ENCODE assay signal across 8 cellular contexts in genomic region chr16:87951550-87952538, GRCh38. TPM values are rescaled to one million over a fixed set of nuclear protein-coding genes. Genes with fewer than 3 reads are reported as not detected.
DNase-seq lines count a peak whose midpoint lies in the region; ATAC-seq and TF ChIP-seq lines count a peak whose summit lies in the region.

No MANE protein-coding gene starts in this region.

- DNase-seq in NCI-H2227 (lab: John Stamatoyannopoulos, UW; ENCODE audit: unreplicated experiment) = peak; percentile 55
- no peak for DNase-seq in NCI-H2227 treated with DMSO at 0.1 percent for 48 hours (lab: John Stamatoyannopoulos, UW)
- DNase-seq in SK-N-MC (ENCODE audit: low read depth, low spot score) = no peak
- DNase-seq in endothelial cell (ENCODE audit: low spot score) = no peak
- DNase-seq in natural killer cell = no peak
- DNase-seq in GF-D8 (lab: John Stamatoyannopoulos, UW) = no peak
- no peak for DNase-seq in epidermal melanocyte (ENCODE audit: insufficient read length, low spot score)

- H3K9me3 ChIP-seq in SK-N-MC (ENCODE audit: low read depth, low read length) = no peaks in the 10 kb centered on the region

- H3K4me3 ChIP-seq in SK-N-MC = peak overlapping the region; percentile 78

- H3K4me3 Mint-ChIP-seq in endothelial cell (ENCODE audit: unreplicated experiment) (peak overlapping the region; percentile 97), natural killer cell (peak overlapping the region; percentile 96)

- H3K36me3 Mint-ChIP-seq in endothelial cell (ENCODE audit: low read depth, unreplicated experiment) (peaks cover 6% of the 10 kb centered on the region), natural killer cell (no peaks in the 10 kb centered on the region)

- intact Hi-C loops in natural killer cell (cut with micrococcal nuclease) = loop anchor here (5.0 kb wide), 3 partner anchors 35 to 500 kb away; partner anchors contain the start of genes KLHDC4 and ZFPM1

- peak; percentile 9 for ATAC-seq in HG02642 (IDR thresholded peaks at IDR 0.05; ENCODE audit: poor library complexity, unreplicated experiment)
- no peak for ATAC-seq in natural killer cell

- TF ChIP-seq CTCF in endothelial cell (IDR thresholded peaks at IDR 0.05; ENCODE audit: unreplicated experiment) (no peak), natural killer cell (IDR thresholded peaks at IDR 0.05) (peak; percentile 17)

- H3K27ac ChIP-seq in SK-N-MC = peak overlapping the region; percentile 78

- peaks cover 6% of the 10 kb centered on the region; the same call in 1 of the 2 replicates for H3K36me3 ChIP-seq in SK-N-MC (ENCODE audit: insufficient read depth, low read length)

- H3K27ac Mint-ChIP-seq in endothelial cell (ENCODE audit: unreplicated experiment) = peak overlapping the region; percentile 97
- peak overlapping the region; percentile 96 to 98 for H3K27ac Mint-ChIP-seq in natural killer cell

- peak overlapping the region; percentile 93 for H3K9ac ChIP-seq in SK-N-MC (ENCODE audit: insufficient read length)

- H3K27me3 Mint-ChIP-seq in endothelial cell (ENCODE audit: unreplicated experiment) (no peaks in the 10 kb centered on the region), natural killer cell (ENCODE audit: low read depth in 2 of 2) (peaks cover 7 to 8% of the 10 kb centered on the region in 2 donors)

- H3K9me3 Mint-ChIP-seq in endothelial cell (ENCODE audit: unreplicated experiment) = no peaks in the 10 kb centered on the region
- no peaks in the 10 kb centered on the region for H3K9me3 Mint-ChIP-seq in natural killer cell

- H3K4me1 Mint-ChIP-seq in endothelial cell (ENCODE audit: unreplicated experiment) (peaks cover 48% of the 10 kb centered on the region), natural killer cell (peaks cover 51 to 52% of the 10 kb centered on the region in 2 donors)

RNA-seq across cellular contexts. Expression of gene BANP, which starts 0.6 kb away (rescaled TPM):
- 33.3 TPM for total RNA-seq in endothelial cell (ENCODE audit: unreplicated experiment)
- 100 to 1,000 TPM in 2 of 3 donors, 10 to 100 TPM in 1; 88.8 to 117 (median 117) TPM for total RNA-seq in natural killer cell

RNA-seq across cellular contexts. Expression of gene CA5A, which starts 15.5 kb away (rescaled TPM):
- not detected for total RNA-seq in endothelial cell (ENCODE audit: unreplicated experiment)
- total RNA-seq in natural killer cell = not detected
